7 cellular contexts compared by ENCODE assay signal in the genomic region with DNA sequence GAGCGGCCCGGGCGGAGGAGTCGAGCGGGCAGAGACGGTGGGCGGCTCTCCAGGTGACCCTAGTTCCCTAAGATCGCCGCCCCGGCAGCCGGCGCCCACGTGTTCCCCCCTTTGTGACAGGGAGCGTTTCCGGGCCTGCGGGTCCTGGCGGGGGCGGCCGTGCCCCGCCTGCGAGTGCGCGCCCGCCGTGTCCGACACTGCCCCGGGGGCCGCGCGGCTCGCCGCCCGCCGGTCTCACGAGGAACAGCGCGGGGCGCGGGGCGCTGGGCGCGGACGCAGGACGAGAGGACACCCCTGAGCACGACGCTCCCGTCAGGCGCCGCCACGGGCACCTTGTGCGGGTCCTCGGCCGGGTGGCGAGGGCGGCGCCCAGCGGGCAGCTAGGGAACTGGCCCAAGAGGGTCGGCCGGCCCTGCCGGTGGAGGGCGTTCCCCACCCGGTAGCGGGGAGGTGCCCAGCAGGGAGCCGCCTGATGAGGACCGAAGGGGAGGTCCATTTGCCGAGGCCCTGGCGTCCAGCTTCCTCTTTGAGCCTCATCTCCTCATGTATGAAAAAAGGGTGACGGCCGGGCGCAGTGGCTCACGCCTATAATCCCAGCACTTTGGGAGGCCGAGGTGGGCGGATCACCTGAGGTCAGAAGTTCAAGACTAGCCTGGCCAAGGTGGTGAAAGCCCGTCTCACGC.
DNase-seq lines count a peak whose midpoint lies in the region; ATAC-seq and TF ChIP-seq lines count a peak whose summit lies in the region.

A gene (minus strand): TSS at position 137 of the 683 bp plus-strand sequence. CDS start 535 bp downstream, outside the sequence.

- in situ Hi-C loops in T47D (cut with HindIII; ENCODE audit: low pct_unique_long_range_greater_than_20kb, low sequenced_read_pairs): no loop called here

- peak; percentile 90 for TF ChIP-seq CTCF in VCaP (conservative IDR thresholded peaks at IDR 0.05)

- ATAC-seq in GM18511 (IDR thresholded peaks at IDR 0.05; ENCODE audit: unreplicated experiment) (peak; percentile 78), HG03066 (IDR thresholded peaks at IDR 0.05; ENCODE audit: low read depth, unreplicated experiment) (peak; percentile 71)

- peak within 1 kb of the TSS; percentile 96 for H3K27ac ChIP-seq in VCaP

- peak; percentile 86 for DNase-seq in NCI-H2171 treated with DMSO at 0.1 percent for 48 hours (lab: John Stamatoyannopoulos, UW)
- peak; percentile 95 to 99 for DNase-seq in T47D (ENCODE audit: low read depth in 1 of 2, low spot score in 1 of 2)
- peak; percentile 98 for DNase-seq in iPS-NIHi7 (ENCODE audit: extremely low spot score)
- DNase-seq in smooth muscle cell of the brain vasculature (ENCODE audit: low read depth, low spot score): peak; percentile 63

Comparison
In these comparisons a context has a peak if more than half of its experiments do, and no peak if none do; other contexts are left out.
1. Peak in every context shown above with its lines: DNase-seq, ATAC-seq and H3K27ac ChIP-seq.